ENCODE assay signal across 1 cellular context in the genomic region with DNA sequence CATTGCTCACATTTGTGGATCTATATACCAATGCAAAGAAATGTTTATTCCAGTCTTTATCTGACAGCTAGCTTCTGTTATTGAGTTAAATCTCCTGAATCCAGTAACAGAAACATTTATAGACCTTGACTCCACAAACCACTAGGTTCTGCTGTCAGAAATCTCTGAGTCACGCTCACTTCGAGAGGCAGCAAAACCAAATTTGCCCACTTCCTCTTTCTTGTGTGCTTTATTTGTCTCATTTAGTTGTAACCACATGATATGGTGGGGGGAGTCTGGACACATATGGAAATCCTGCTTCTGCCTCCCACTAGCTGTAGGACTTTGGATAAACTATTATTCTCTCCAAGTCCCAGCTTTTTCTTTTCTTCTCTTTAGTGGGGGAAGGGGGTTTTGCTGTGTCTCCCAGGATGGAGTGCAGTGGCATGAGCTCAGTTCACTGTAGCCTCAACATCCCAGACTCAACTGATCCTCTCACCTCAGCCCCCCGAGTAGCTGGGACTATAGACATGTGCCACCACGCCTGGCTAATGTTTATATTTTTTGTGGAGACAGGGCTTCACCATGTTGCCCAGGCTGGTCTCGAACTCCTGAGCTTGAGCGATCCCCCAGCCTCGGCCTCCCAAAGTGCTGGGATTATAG.
TF ChIP-seq lines count a peak whose summit lies in the region.

No MANE protein-coding gene starts in this region.

TF ChIP-seq in K562, 482 proteins besides CTCF, POLR2A, EP300 and RAD21 (continued from another document):
- 0 out of 2 replicates have a peak, but pooled peaks have one; percentile 14 for TF ChIP-seq MAFG (tag; conservative IDR thresholded peaks at IDR 0.05)
- TF ChIP-seq, protein P1, sequence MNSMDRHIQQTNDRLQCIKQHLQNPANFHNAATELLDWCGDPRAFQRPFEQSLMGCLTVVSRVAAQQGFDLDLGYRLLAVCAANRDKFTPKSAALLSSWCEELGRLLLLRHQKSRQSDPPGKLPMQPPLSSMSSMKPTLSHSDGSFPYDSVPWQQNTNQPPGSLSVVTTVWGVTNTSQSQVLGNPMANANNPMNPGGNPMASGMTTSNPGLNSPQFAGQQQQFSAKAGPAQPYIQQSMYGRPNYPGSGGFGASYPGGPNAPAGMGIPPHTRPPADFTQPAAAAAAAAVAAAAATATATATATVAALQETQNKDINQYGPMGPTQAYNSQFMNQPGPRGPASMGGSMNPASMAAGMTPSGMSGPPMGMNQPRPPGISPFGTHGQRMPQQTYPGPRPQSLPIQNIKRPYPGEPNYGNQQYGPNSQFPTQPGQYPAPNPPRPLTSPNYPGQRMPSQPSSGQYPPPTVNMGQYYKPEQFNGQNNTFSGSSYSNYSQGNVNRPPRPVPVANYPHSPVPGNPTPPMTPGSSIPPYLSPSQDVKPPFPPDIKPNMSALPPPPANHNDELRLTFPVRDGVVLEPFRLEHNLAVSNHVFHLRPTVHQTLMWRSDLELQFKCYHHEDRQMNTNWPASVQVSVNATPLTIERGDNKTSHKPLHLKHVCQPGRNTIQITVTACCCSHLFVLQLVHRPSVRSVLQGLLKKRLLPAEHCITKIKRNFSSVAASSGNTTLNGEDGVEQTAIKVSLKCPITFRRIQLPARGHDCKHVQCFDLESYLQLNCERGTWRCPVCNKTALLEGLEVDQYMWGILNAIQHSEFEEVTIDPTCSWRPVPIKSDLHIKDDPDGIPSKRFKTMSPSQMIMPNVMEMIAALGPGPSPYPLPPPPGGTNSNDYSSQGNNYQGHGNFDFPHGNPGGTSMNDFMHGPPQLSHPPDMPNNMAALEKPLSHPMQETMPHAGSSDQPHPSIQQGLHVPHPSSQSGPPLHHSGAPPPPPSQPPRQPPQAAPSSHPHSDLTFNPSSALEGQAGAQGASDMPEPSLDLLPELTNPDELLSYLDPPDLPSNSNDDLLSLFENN (IDR thresholded peaks at IDR 0.05; ENCODE audit: low read depth in 2 of 2, low read length in 2 of 2), result no peak
- peak; percentile 24 for TF ChIP-seq MEIS2 (IDR thresholded peaks at IDR 0.05; ENCODE audit: partially characterized antibody)
- TF ChIP-seq, protein P2, sequence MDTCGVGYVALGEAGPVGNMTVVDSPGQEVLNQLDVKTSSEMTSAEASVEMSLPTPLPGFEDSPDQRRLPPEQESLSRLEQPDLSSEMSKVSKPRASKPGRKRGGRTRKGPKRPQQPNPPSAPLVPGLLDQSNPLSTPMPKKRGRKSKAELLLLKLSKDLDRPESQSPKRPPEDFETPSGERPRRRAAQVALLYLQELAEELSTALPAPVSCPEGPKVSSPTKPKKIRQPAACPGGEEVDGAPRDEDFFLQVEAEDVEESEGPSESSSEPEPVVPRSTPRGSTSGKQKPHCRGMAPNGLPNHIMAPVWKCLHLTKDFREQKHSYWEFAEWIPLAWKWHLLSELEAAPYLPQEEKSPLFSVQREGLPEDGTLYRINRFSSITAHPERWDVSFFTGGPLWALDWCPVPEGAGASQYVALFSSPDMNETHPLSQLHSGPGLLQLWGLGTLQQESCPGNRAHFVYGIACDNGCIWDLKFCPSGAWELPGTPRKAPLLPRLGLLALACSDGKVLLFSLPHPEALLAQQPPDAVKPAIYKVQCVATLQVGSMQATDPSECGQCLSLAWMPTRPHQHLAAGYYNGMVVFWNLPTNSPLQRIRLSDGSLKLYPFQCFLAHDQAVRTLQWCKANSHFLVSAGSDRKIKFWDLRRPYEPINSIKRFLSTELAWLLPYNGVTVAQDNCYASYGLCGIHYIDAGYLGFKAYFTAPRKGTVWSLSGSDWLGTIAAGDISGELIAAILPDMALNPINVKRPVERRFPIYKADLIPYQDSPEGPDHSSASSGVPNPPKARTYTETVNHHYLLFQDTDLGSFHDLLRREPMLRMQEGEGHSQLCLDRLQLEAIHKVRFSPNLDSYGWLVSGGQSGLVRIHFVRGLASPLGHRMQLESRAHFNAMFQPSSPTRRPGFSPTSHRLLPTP (IDR thresholded peaks at IDR 0.05; ENCODE audit: borderline replicate concordance, extremely low read depth, insufficient read length), result no peak
- TF ChIP-seq, protein P3, sequence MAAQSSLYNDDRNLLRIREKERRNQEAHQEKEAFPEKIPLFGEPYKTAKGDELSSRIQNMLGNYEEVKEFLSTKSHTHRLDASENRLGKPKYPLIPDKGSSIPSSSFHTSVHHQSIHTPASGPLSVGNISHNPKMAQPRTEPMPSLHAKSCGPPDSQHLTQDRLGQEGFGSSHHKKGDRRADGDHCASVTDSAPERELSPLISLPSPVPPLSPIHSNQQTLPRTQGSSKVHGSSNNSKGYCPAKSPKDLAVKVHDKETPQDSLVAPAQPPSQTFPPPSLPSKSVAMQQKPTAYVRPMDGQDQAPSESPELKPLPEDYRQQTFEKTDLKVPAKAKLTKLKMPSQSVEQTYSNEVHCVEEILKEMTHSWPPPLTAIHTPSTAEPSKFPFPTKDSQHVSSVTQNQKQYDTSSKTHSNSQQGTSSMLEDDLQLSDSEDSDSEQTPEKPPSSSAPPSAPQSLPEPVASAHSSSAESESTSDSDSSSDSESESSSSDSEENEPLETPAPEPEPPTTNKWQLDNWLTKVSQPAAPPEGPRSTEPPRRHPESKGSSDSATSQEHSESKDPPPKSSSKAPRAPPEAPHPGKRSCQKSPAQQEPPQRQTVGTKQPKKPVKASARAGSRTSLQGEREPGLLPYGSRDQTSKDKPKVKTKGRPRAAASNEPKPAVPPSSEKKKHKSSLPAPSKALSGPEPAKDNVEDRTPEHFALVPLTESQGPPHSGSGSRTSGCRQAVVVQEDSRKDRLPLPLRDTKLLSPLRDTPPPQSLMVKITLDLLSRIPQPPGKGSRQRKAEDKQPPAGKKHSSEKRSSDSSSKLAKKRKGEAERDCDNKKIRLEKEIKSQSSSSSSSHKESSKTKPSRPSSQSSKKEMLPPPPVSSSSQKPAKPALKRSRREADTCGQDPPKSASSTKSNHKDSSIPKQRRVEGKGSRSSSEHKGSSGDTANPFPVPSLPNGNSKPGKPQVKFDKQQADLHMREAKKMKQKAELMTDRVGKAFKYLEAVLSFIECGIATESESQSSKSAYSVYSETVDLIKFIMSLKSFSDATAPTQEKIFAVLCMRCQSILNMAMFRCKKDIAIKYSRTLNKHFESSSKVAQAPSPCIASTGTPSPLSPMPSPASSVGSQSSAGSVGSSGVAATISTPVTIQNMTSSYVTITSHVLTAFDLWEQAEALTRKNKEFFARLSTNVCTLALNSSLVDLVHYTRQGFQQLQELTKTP (IDR thresholded peaks at IDR 0.05; ENCODE audit: low read depth in 1 of 2, partially characterized antibody in 2 of 2), result no peak
- no peak for TF ChIP-seq SIRT6 (IDR thresholded peaks at IDR 0.05; ENCODE audit: low read depth, low read length)
- no peak for TF ChIP-seq ZNF324 (CRISPR knock-in tag; IDR thresholded peaks at IDR 0.05)
- TF ChIP-seq MTA1 (IDR thresholded peaks at IDR 0.05; ENCODE audit: borderline replicate concordance), result no peak
- TF ChIP-seq, protein P4, sequence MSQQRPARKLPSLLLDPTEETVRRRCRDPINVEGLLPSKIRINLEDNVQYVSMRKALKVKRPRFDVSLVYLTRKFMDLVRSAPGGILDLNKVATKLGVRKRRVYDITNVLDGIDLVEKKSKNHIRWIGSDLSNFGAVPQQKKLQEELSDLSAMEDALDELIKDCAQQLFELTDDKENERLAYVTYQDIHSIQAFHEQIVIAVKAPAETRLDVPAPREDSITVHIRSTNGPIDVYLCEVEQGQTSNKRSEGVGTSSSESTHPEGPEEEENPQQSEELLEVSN (IDR thresholded peaks at IDR 0.05; ENCODE audit: borderline replicate concordance in 1 of 2, extremely low read depth in 1 of 2, insufficient read depth in 1 of 2, insufficient read length in 1 of 2, low read depth in 1 of 2, low read length in 1 of 2, poor library complexity in 1 of 2, severe bottlenecking in 1 of 2), result no peak
- TF ChIP-seq JUND (IDR thresholded peaks at IDR 0.05; ENCODE audit: borderline replicate concordance, low read depth, low read length), result no peak
- TF ChIP-seq JUND (tag; IDR thresholded peaks at IDR 0.05; ENCODE audit: borderline replicate concordance, low read depth, low read length), result peak; percentile 60; the same call in 1 of the 3 replicates
- TF ChIP-seq MAFK (IDR thresholded peaks at IDR 0.05; ENCODE audit: low read length), result peak; percentile 52
- TF ChIP-seq HNRNPK (IDR thresholded peaks at IDR 0.05; ENCODE audit: low read depth, low read length, poor library complexity, severe bottlenecking), result no peak
- TF ChIP-seq, protein P5, sequence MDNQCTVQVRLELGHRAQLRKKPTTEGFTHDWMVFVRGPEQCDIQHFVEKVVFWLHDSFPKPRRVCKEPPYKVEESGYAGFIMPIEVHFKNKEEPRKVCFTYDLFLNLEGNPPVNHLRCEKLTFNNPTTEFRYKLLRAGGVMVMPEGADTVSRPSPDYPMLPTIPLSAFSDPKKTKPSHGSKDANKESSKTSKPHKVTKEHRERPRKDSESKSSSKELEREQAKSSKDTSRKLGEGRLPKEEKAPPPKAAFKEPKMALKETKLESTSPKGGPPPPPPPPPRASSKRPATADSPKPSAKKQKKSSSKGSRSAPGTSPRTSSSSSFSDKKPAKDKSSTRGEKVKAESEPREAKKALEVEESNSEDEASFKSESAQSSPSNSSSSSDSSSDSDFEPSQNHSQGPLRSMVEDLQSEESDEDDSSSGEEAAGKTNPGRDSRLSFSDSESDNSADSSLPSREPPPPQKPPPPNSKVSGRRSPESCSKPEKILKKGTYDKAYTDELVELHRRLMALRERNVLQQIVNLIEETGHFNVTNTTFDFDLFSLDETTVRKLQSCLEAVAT (IDR thresholded peaks at IDR 0.05), result no peak
- TF ChIP-seq FOSL1 (tag; conservative IDR thresholded peaks at IDR 0.05), result 0 out of 2 replicates have a peak, but pooled peaks have one; percentile 29
- TF ChIP-seq MAFF (IDR thresholded peaks at IDR 0.05; ENCODE audit: low read length), result peak; percentile 47; the same call in 1 of the 2 replicates
